ENCODE assay signal across 14 cellular contexts in the genomic region with DNA sequence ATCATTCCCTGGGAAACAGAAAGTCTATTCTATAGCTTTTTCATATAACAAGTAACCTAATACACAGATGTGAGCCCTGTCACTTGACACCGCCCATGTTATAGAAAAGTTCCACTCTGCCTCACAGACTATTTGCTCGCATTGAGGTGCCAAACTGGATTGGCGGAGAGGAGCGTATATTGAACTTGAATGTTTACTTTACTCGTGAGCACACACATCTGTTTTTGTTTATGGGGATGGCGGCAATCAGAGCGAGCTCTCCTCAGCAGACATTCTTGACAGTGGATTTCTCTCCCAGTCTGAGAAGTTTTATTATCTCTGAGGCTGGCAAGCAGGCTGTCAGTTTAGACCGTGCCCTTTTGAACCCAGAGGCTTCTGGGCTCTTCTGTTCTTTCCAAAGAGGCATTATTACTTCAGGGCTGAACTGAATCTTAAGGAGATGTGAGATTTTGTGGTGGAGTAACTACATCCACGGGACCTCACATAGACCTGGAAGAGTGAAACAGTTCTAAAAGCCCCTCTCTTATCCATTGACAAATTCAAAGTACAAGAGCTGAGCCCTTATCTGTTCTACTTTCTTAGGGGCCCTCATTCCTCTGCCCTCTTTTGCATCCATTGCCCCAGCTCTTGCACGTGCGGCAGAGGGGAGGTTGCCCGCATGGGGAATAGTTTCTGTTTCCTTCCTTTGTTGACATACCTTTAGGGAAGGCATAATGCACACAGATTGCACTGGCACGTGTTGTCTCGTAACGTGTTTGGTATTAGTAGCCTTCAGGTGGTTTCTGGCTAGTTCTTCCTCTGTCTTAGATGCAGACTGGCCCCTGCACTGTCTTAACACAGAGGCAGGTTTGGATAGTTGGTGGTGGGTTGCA.
A peak's percentile ranks its signal among the peaks of the same experiment; 100 is the strongest.
DNase-seq lines count a peak whose midpoint lies in the region; ATAC-seq and TF ChIP-seq lines count a peak whose summit lies in the region.
"Had no signal": no experiment of that assay in that cellular context is flagged by ENCODE, and none has a peak within 500 bp of the region (broad histone marks: within the 10 kb centered on the region; RNA-seq: fewer than 3 reads in every experiment).

No MANE protein-coding gene starts in this region.

- H3K36me3 ChIP-seq in endodermal cell (ENCODE audit: control insufficient read depth, insufficient read depth, low read length): no peaks in the 10 kb centered on the region
- no peaks in the 10 kb centered on the region for H3K36me3 ChIP-seq in ascending aorta

- H3K9me3 ChIP-seq in endodermal cell (ENCODE audit: control insufficient read depth, low read length) (no peaks in the 10 kb centered on the region), ascending aorta (no peaks in the 10 kb centered on the region)

- H3K27ac Mint-ChIP-seq in endodermal cell: no peak overlapping the region
- H3K27ac Mint-ChIP-seq: activated CD4-positive, alpha-beta memory T cell treated with anti-CD3 and anti-CD28 coated beads, Interleukin-2, amount 10 ng/mL, durations not matched to agents 7 days and 5 days had no signal

- ATAC-seq in sciatic nerve (peak; percentile 68), HG03469 (IDR thresholded peaks at IDR 0.05; ENCODE audit: unreplicated experiment) (no peak)

- H3K27me3 Mint-ChIP-seq in endodermal cell (ENCODE audit: insufficient read depth): peaks cover 2% of the 10 kb centered on the region
- H3K27me3 Mint-ChIP-seq: activated CD4-positive, alpha-beta memory T cell treated with anti-CD3 and anti-CD28 coated beads, Interleukin-2, amount 10 ng/mL, durations not matched to agents 7 days and 5 days had no signal

- TF ChIP-seq CTCF in endodermal cell (conservative IDR thresholded peaks at IDR 0.05) (no peak), ascending aorta (IDR thresholded peaks at IDR 0.05) (no peak)

- H3K9me3 Mint-ChIP-seq in endodermal cell: no peaks in the 10 kb centered on the region
- H3K9me3 Mint-ChIP-seq: activated CD4-positive, alpha-beta memory T cell treated with anti-CD3 and anti-CD28 coated beads, Interleukin-2, amount 10 ng/mL, durations not matched to agents 7 days and 5 days; immature natural killer cell had no signal

- intact Hi-C loops in sciatic nerve (cut with DNase I) (no loop called here), ascending aorta (cut with DNase I) (loop anchor here (10.0 kb wide), 1 partner anchor 1599 kb away; no protein-coding TSS in a partner anchor)

- peaks cover 3% of the 10 kb centered on the region for H3K4me1 Mint-ChIP-seq in endodermal cell
- H3K4me1 Mint-ChIP-seq: immature natural killer cell had no signal

- H3K27me3 ChIP-seq in endodermal cell (ENCODE audit: control insufficient read depth, insufficient read depth, low read length, poor library complexity, severe bottlenecking) (no peaks in the 10 kb centered on the region), ascending aorta (no peaks in the 10 kb centered on the region)

- H3K4me3 ChIP-seq in endodermal cell (ENCODE audit: low read length): no peak overlapping the region
- no peak overlapping the region for H3K4me3 ChIP-seq in ascending aorta
- H3K4me3 ChIP-seq: PC-9 had no signal

- peaks cover 8% of the 10 kb centered on the region for H3K4me1 ChIP-seq in endodermal cell (ENCODE audit: control insufficient read depth, insufficient read depth, low read length)
- H3K4me1 ChIP-seq in ascending aorta: no peaks in the 10 kb centered on the region

- peak overlapping the region; percentile 38 for H3K27ac ChIP-seq in endodermal cell (ENCODE audit: low read depth, low read length)
- H3K27ac ChIP-seq in ascending aorta: no peak overlapping the region
- H3K27ac ChIP-seq: PC-9 had no signal

- WGBS in endodermal cell (ENCODE audit: insufficient coverage in 1 of 2, insufficient read length in 1 of 2), 2 experiments: 92 to 99% methylated on average over 12 to 15 of the region's 15 CpGs

- H3K9ac ChIP-seq in endodermal cell (ENCODE audit: extremely low read depth, low read length, poor library complexity, severe bottlenecking): no peak overlapping the region

- H3K4me3 Mint-ChIP-seq in endodermal cell: no peak overlapping the region
- H3K4me3 Mint-ChIP-seq: activated CD4-positive, alpha-beta memory T cell treated with anti-CD3 and anti-CD28 coated beads, Interleukin-2, amount 10 ng/mL, durations not matched to agents 7 days and 5 days; immature natural killer cell had no signal

- no peaks in the 10 kb centered on the region for H3K36me3 Mint-ChIP-seq in endodermal cell (ENCODE audit: low read depth)
- H3K36me3 Mint-ChIP-seq: immature natural killer cell had no signal

- peak; percentile 69 for DNase-seq in EH (ENCODE audit: low read depth)
- peak; percentile 58 for DNase-seq in NCI-H2171 (lab: John Stamatoyannopoulos, UW)
- no peak for DNase-seq in endodermal cell
- no peak for DNase-seq in sciatic nerve (ENCODE audit: low spot score)
- DNase-seq in NCI-H2196 (lab: John Stamatoyannopoulos, UW; ENCODE audit: unreplicated experiment): no peak
- no peak for DNase-seq in stimulated activated CD4-positive, alpha-beta T cell treated with anti-CD3 and anti-CD28 coated beads, Interleukin-1b, Interleukin-23, amount 100 ng/mL, for 48 hours
- DNase-seq in ascending aorta (ENCODE audit: low spot score in 2 of 2): no peak
- DNase-seq: activated CD4-positive, alpha-beta memory T cell treated with anti-CD3 and anti-CD28 coated beads, Interleukin-2, amount 10 ng/mL, durations not matched to agents 7 days and 5 days; activated gamma-delta T cell treated with Interleukin-2 at 50 U/mL for 16 hours; central memory CD4-positive, alpha-beta T cell; immature natural killer cell; PC-9; retina had no signal

Comparison
In these comparisons a context has a peak if more than half of its experiments do, and no peak if none do; other contexts are left out.
1. DNase-seq: peak in EH (single experiment) and NCI-H2171 (single experiment); none in endodermal cell (single experiment), sciatic nerve (single experiment), NCI-H2196 (single experiment), stimulated activated CD4-positive, alpha-beta T cell treated with anti-CD3 and anti-CD28 coated beads, Interleukin-1b, Interleukin-23, amount 100 ng/mL, for 48 hours (single experiment) and ascending aorta (0 of 2).